In genomic region chr17:82528484-82529265, GRCh38 we compare ENCODE assay signal across 8 cellular contexts. TPM values are rescaled to one million over a fixed set of nuclear protein-coding genes. Genes with fewer than 3 reads are reported as not detected.
DNase-seq lines count a peak whose midpoint lies in the region; ATAC-seq and TF ChIP-seq lines count a peak whose summit lies in the region.

No MANE protein-coding gene starts in this region.

- no peak for TF ChIP-seq POLR2A in IMR-90 (IDR thresholded peaks at IDR 0.05; ENCODE audit: low read depth, low read length)

- no peak overlapping the region for H3K4me2 ChIP-seq in IMR-90 (ENCODE audit: low read depth, low read length)

- no peak overlapping the region for H2BK20ac ChIP-seq in IMR-90 (ENCODE audit: low read depth, low read length)

- BruUV-seq in IMR-90 (replicated peaks; lab: Mats Ljungman, UMichigan): no TSS peak

- H4K8ac ChIP-seq in IMR-90 (ENCODE audit: low read depth in 2 of 2, low read length in 2 of 2): no peak overlapping the region

- H3K14ac ChIP-seq in IMR-90 (replicated peaks; ENCODE audit: low read depth, low read length): peak overlapping the region; percentile 37; the same call in 1 of the 2 replicates

- no peak overlapping the region for H2BK5ac ChIP-seq in IMR-90 (ENCODE audit: low read depth, low read length, poor library complexity, severe bottlenecking)

- WGBS in IMR-90 (ENCODE audit: extremely low coverage in 2 of 2, insufficient read length in 1 of 2), 2 experiments: 65% methylated on average over 6 of the region's 17 CpGs; no CpG with 5 or more reads in 1 of the 2 experiments

- H3K4me3 ChIP-seq in IMR-90 (ENCODE audit: insufficient read depth, low read depth, low read length) (no peak overlapping the region), retinal pigment epithelial cell (ENCODE audit: low read length) (no peak overlapping the region)

- H3K27ac ChIP-seq in IMR-90 (ENCODE audit: insufficient read depth, low read length): no peak overlapping the region

- peak overlapping the region; percentile 1 for H3K27ac Mint-ChIP-seq in activated CD8-positive, alpha-beta T cell treated with anti-CD3 and anti-CD28 coated beads for 36 hours
- no peak overlapping the region for H3K27ac Mint-ChIP-seq in stimulated activated naive B cell treated with anti-CD40 and anti-IgM and Interleukin-4, amounts not matched to agents 10 μg/mL and 1 μg/mL and 100 μg/mL, for 72 hours

- ATAC-seq in IMR-90 (ENCODE audit: low read depth) (no peak), Right ventricle myocardium superior (ENCODE audit: poor library complexity) (peak; percentile 89), GM18868 (IDR thresholded peaks at IDR 0.05; ENCODE audit: unreplicated experiment) (no peak), HG03280 (IDR thresholded peaks at IDR 0.05; ENCODE audit: unreplicated experiment) (no peak)
- peak; percentile 43 for ATAC-seq in activated CD8-positive, alpha-beta T cell treated with anti-CD3 and anti-CD28 coated beads for 36 hours
- ATAC-seq in stimulated activated naive B cell treated with anti-CD40 and anti-IgM and Interleukin-4, amounts not matched to agents 10 μg/mL and 1 μg/mL and 100 μg/mL, for 72 hours (replicated peaks): no peak

- POLR2A ChIA-PET in IMR-90 (lab: Charles Lee; ENCODE audit: unreplicated experiment): no interaction called here
- POLR2A ChIA-PET in activated CD8-positive, alpha-beta T cell treated with anti-CD3 and anti-CD28 coated beads for 36 hours (lab: Charles Lee): interaction anchor here (0.8 to 1.7 kb wide), 3 partner anchors 22 to 79 kb away, joined by 3 to 4 read pairs (median 3); no protein-coding TSS in a partner anchor

- in situ Hi-C loops in IMR-90 (cut with MboI; ENCODE audit: low sequenced_read_pairs): no loop called here

- H3K9me3 ChIP-seq in IMR-90 (ENCODE audit: control insufficient read depth, insufficient read depth, low read length): no peaks in the 10 kb centered on the region

- H3K9me3 Mint-ChIP-seq in activated CD8-positive, alpha-beta T cell treated with anti-CD3 and anti-CD28 coated beads for 36 hours: no peaks in the 10 kb centered on the region
- H3K9me3 Mint-ChIP-seq in stimulated activated naive B cell treated with anti-CD40 and anti-IgM and Interleukin-4, amounts not matched to agents 10 μg/mL and 1 μg/mL and 100 μg/mL, for 72 hours: no peaks in the 10 kb centered on the region

- H3K79me1 ChIP-seq in IMR-90 (ENCODE audit: low read depth in 1 of 2, low read length in 2 of 2): peaks cover 7 to 82% of the 10 kb centered on the region in 2 experiments; a peak in 3 of 4 replicates

- H3K27me3 Mint-ChIP-seq in activated CD8-positive, alpha-beta T cell treated with anti-CD3 and anti-CD28 coated beads for 36 hours: no peaks in the 10 kb centered on the region
- H3K27me3 Mint-ChIP-seq in stimulated activated naive B cell treated with anti-CD40 and anti-IgM and Interleukin-4, amounts not matched to agents 10 μg/mL and 1 μg/mL and 100 μg/mL, for 72 hours: no peaks in the 10 kb centered on the region

- peak; percentile 64 for DNase-seq in COR-L47 (lab: John Stamatoyannopoulos, UW)
- peak; percentile 24 for DNase-seq in IMR-90
- DNase-seq in activated CD8-positive, alpha-beta T cell treated with anti-CD3 and anti-CD28 coated beads for 36 hours: peak; percentile 42
- DNase-seq in Right ventricle myocardium superior: peak; percentile 75
- no peak for DNase-seq in retinal pigment epithelial cell (ENCODE audit: low read depth)
- DNase-seq in stimulated activated naive B cell treated with anti-CD40 and anti-IgM and Interleukin-4, amounts not matched to agents 10 μg/mL and 1 μg/mL and 100 μg/mL, for 72 hours: no peak

- H2BK120ac ChIP-seq in IMR-90 (ENCODE audit: low read depth, low read length): no peak overlapping the region

- H3K4me3 Mint-ChIP-seq in activated CD8-positive, alpha-beta T cell treated with anti-CD3 and anti-CD28 coated beads for 36 hours: no peak overlapping the region
- H3K4me3 Mint-ChIP-seq in stimulated activated naive B cell treated with anti-CD40 and anti-IgM and Interleukin-4, amounts not matched to agents 10 μg/mL and 1 μg/mL and 100 μg/mL, for 72 hours: no peak overlapping the region

- H4K5ac ChIP-seq in IMR-90 (ENCODE audit: low read depth, low read length): no peak overlapping the region

- H3K18ac ChIP-seq in IMR-90 (ENCODE audit: low read depth, low read length): no peak overlapping the region

- CTCF ChIA-PET in IMR-90 (lab: Yijun Ruan, JAX): no interaction called here
- CTCF ChIA-PET in activated CD8-positive, alpha-beta T cell treated with anti-CD3 and anti-CD28 coated beads for 36 hours (lab: Charles Lee): interaction anchor here (0.9 to 2.0 kb wide), 5 partner anchors 8 to 36 kb away, joined by 3 to 5 read pairs (median 5); no protein-coding TSS in a partner anchor

- H3K36me3 ChIP-seq in IMR-90 (ENCODE audit: control insufficient read depth, insufficient read depth, low read length): peaks cover 1% of the 10 kb centered on the region; the same call in 1 of the 2 replicates

- no peak overlapping the region for H3K23ac ChIP-seq in IMR-90 (ENCODE audit: low read depth, low read length)

- dilution Hi-C loops in IMR-90 (cut with HindIII; ENCODE audit: low sequenced_read_pairs, unreplicated experiment): no loop called here

- intact Hi-C loops in IMR-90 (cut with micrococcal nuclease) (no loop called here), Right ventricle myocardium superior (cut with DNase I) (no loop called here)
- intact Hi-C loops in activated CD8-positive, alpha-beta T cell treated with anti-CD3 and anti-CD28 coated beads for 36 hours (cut with micrococcal nuclease): no loop called here

- no peak overlapping the region for H2AFZ ChIP-seq in IMR-90 (replicated peaks; ENCODE audit: low read length, poor library complexity)

- no peak overlapping the region for H2AK9ac ChIP-seq in IMR-90 (replicated peaks; ENCODE audit: low read depth, low read length, poor library complexity)

- no peaks in the 10 kb centered on the region for H3K27me3 ChIP-seq in IMR-90 (ENCODE audit: control insufficient read depth, insufficient read depth, low read length)

- peaks cover 6% of the 10 kb centered on the region for H3K36me3 Mint-ChIP-seq in activated CD8-positive, alpha-beta T cell treated with anti-CD3 and anti-CD28 coated beads for 36 hours (ENCODE audit: low read depth)
- peaks cover 9 to 24% of the 10 kb centered on the region in 2 donors for H3K36me3 Mint-ChIP-seq in stimulated activated naive B cell treated with anti-CD40 and anti-IgM and Interleukin-4, amounts not matched to agents 10 μg/mL and 1 μg/mL and 100 μg/mL, for 72 hours

- H3K4ac ChIP-seq in IMR-90 (ENCODE audit: low read depth, low read length): no peak overlapping the region

- peaks cover 59% of the 10 kb centered on the region for H3K4me1 Mint-ChIP-seq in activated CD8-positive, alpha-beta T cell treated with anti-CD3 and anti-CD28 coated beads for 36 hours (ENCODE audit: low read depth)
- peaks cover 43 to 60% of the 10 kb centered on the region in 2 donors for H3K4me1 Mint-ChIP-seq in stimulated activated naive B cell treated with anti-CD40 and anti-IgM and Interleukin-4, amounts not matched to agents 10 μg/mL and 1 μg/mL and 100 μg/mL, for 72 hours

- H2BK15ac ChIP-seq in IMR-90 (ENCODE audit: low read depth, low read length): no peak overlapping the region

- H3K9me1 ChIP-seq in IMR-90 (ENCODE audit: insufficient read depth, low read length): peaks cover 23% of the 10 kb centered on the region

- H4K20me1 ChIP-seq in IMR-90 (ENCODE audit: insufficient read depth, low read length): peaks cover 95% of the 10 kb centered on the region

- peak overlapping the region; percentile 23; the same call in 1 of the 2 replicates for H2AK5ac ChIP-seq in IMR-90 (ENCODE audit: low read depth, low read length)

- TF ChIP-seq CTCF in IMR-90 (conservative IDR thresholded peaks at IDR 0.05; ENCODE audit: low read depth, low read length) (peak; percentile 28; the same call in 1 of the 2 replicates), retinal pigment epithelial cell (conservative IDR thresholded peaks at IDR 0.05; ENCODE audit: low read depth, low read length) (peak; percentile 67)
- no peak for TF ChIP-seq CTCF in activated CD8-positive, alpha-beta T cell treated with anti-CD3 and anti-CD28 coated beads for 36 hours (IDR thresholded peaks at IDR 0.05)

- no peak overlapping the region for H3K9ac ChIP-seq in IMR-90 (ENCODE audit: low read depth, low read length)

- peak; percentile 31; the same call in 1 of the 2 replicates for TF ChIP-seq RAD21 in IMR-90 (IDR thresholded peaks at IDR 0.05; ENCODE audit: low read length)

- peaks cover 13% of the 10 kb centered on the region for H3K4me1 ChIP-seq in IMR-90 (ENCODE audit: control insufficient read depth, insufficient read depth, low read length)

- H3K56ac ChIP-seq in IMR-90 (ENCODE audit: extremely low read depth, insufficient read depth, low read length): no peak overlapping the region

- H4K91ac ChIP-seq in IMR-90 (ENCODE audit: insufficient read depth, low read depth, low read length): no peak overlapping the region

TF ChIP-seq in IMR-90, 13 proteins besides CTCF, POLR2A, EP300 and RAD21:
- no peak for TF ChIP-seq MAZ (IDR thresholded peaks at IDR 0.05; ENCODE audit: borderline replicate concordance, low read depth, low read length)
- no peak for TF ChIP-seq MXI1 (IDR thresholded peaks at IDR 0.05; ENCODE audit: borderline replicate concordance, low read depth, low read length)
- TF ChIP-seq MAFK (IDR thresholded peaks at IDR 0.05; ENCODE audit: low read depth, low read length): no peak

RNA-seq across cellular contexts. Expression of gene FOXK2, which starts 9.1 kb away (rescaled TPM):
- total RNA-seq in IMR-90 (2012; rRNA removed): 12.5 and 16.1 TPM in 2 replicates
- polyA plus RNA-seq in IMR-90 (2012; rRNA removed): 20.0 and 23.9 TPM in 2 replicates
- 9.7 and 19.5 TPM in 2 replicates for polyA plus RNA-seq in IMR-90 (2012; cell fraction: cytosol; rRNA removed)
- polyA plus RNA-seq in IMR-90 (2012; cell fraction: nucleus; rRNA removed; ENCODE audit: low replicate concordance): 27.6 and 27.9 TPM in 2 replicates
- 10 to 100 TPM; 55.6 to 59.5 TPM for total RNA-seq in activated CD8-positive, alpha-beta T cell treated with anti-CD3 and anti-CD28 coated beads for 36 hours
- total RNA-seq in Right ventricle myocardium superior: 34.3 TPM

Comparison
In these comparisons a context has a peak if more than half of its experiments do, and no peak if none do; other contexts are left out.
1. DNase-seq: peak in COR-L47 (single experiment), IMR-90 (single experiment), activated CD8-positive, alpha-beta T cell treated with anti-CD3 and anti-CD28 coated beads for 36 hours (single experiment) and Right ventricle myocardium superior (single experiment); none in retinal pigment epithelial cell (single experiment) and stimulated activated naive B cell treated with anti-CD40 and anti-IgM and Interleukin-4, amounts not matched to agents 10 μg/mL and 1 μg/mL and 100 μg/mL, for 72 hours (single experiment).
2. ATAC-seq: peak in activated CD8-positive, alpha-beta T cell treated with anti-CD3 and anti-CD28 coated beads for 36 hours (single experiment) and Right ventricle myocardium superior (single experiment); none in IMR-90 (single experiment), GM18868 (single experiment), HG03280 (single experiment) and stimulated activated naive B cell treated with anti-CD40 and anti-IgM and Interleukin-4, amounts not matched to agents 10 μg/mL and 1 μg/mL and 100 μg/mL, for 72 hours (0 of 2).